22 cellular contexts compared by ENCODE assay signal in genomic region chr5:53473644-53474043, GRCh38.
"Had no signal": no experiment of that assay in that cellular context is flagged by ENCODE, and none has a peak within 500 bp of the region (broad histone marks: within the 10 kb centered on the region; RNA-seq: fewer than 3 reads in every experiment).

No MANE protein-coding gene starts in this region.

- H3K4me3 ChIP-seq: cardiac muscle cell, colonic mucosa, heart left ventricle, left ventricle myocardium inferior, mucosa of descending colon, smooth muscle cell, vagina had no signal

- FAIRE-seq: endometrium had no signal

- H3K27ac ChIP-seq: cardiac muscle cell, colonic mucosa, heart left ventricle, left ventricle myocardium inferior, vagina had no signal

- DNase-seq: activated CD4-positive, alpha-beta T cell treated with anti-CD3 and anti-CD28 coated beads for 4 hours; activated CD4-positive, alpha-beta T cell treated with anti-CD3 and anti-CD28 coated beads, Interleukin-2, amount 50 U/mL, for 4 hours; activated naive CD4-positive, alpha-beta T cell; activated T-cell treated with anti-CD3 and anti-CD28 coated beads for 4 hours; activated T-cell treated with anti-CD3 and anti-CD28 coated beads, Interleukin-2, amount 50 U/mL, for 72 hours; cerebellar nuclear complex; colonic mucosa; effector CD8-positive, alpha-beta T cell; foreskin fibroblast; heart left ventricle; left ventricle myocardium inferior; mucosa of descending colon; stimulated activated CD4-positive, alpha-beta T cell treated with anti-CD3 and anti-CD28 coated beads, Interleukin-1b, Interleukin-23, amount 100 ng/mL, for 48 hours; stimulated activated CD4-positive, alpha-beta T cell treated with anti-CD3 and anti-CD28 coated beads, Interleukin-4, amount 100 ng/mL, for 4 hours; stimulated activated CD8-positive, alpha-beta memory T cell treated with anti-CD3 and anti-CD28 coated beads, Interleukin-4, amount 100 ng/mL, for 48 hours; stimulated activated naive CD8-positive, alpha-beta T cell treated with anti-CD3 and anti-CD28 coated beads, Interleukin-15, amount 100 ng/mL, for 72 hours; substantia nigra; T-helper 1 cell had no signal

- H3K36me3 ChIP-seq: cardiac muscle cell, colonic mucosa, heart left ventricle, left ventricle myocardium inferior, vagina had no signal

- H3K9me3 ChIP-seq: colonic mucosa, heart left ventricle, left ventricle myocardium inferior, mucosa of descending colon, vagina had no signal

- H3K27me3 ChIP-seq: cardiac muscle cell, vagina had no signal

- H3K4me2 ChIP-seq: smooth muscle cell had no signal

- H3K4me1 ChIP-seq: colonic mucosa had no signal
